Comparison of ENCODE assay signal across 13 cellular contexts in the genomic region with DNA sequence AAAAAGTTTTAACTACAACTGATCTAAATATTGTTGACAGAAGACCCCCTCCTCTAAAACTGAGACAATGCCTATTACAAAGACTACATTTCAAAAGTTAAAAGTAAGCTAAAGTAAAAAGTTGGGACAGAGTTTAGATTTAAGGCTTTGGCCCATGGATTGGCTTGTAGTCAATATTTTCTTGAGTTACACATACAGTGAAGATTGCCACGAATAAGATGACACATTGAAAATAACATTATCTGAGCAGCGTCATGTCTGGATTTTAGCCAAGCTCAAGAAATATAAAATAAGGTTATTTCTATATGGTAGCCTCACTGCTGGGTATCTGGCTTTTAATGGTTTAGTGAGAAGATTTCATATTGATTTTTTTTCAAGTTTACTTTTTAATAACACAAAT.
DNase-seq lines count a peak whose midpoint lies in the region; ATAC-seq, FAIRE-seq and TF ChIP-seq lines count a peak whose summit lies in the region.
"Had no signal": no experiment of that assay in that cellular context is flagged by ENCODE, and none has a peak within 500 bp of the region (broad histone marks: within the 10 kb centered on the region; RNA-seq: fewer than 3 reads in every experiment).

No MANE protein-coding gene starts in this region.

- no peaks in the 10 kb centered on the region for H3K36me3 ChIP-seq in OCI-LY7 (ENCODE audit: insufficient read depth, low read length)

- H3K79me2 ChIP-seq in OCI-LY7 (ENCODE audit: insufficient read depth, low read depth, low read length), result no peaks in the 10 kb centered on the region

- no peak overlapping the region for H2AFZ ChIP-seq in OCI-LY7 (ENCODE audit: low read length)

- no peak overlapping the region for H3K4me2 ChIP-seq in OCI-LY7 (ENCODE audit: low read length)

- no peaks in the 10 kb centered on the region for H4K20me1 ChIP-seq in OCI-LY7 (ENCODE audit: insufficient read depth, low read length)

- no peak for TF ChIP-seq POLR2A in H54 (IDR thresholded peaks at IDR 0.05; ENCODE audit: low read depth, low read length)

- H3K4me1 ChIP-seq in OCI-LY7 (ENCODE audit: insufficient read depth, low read length, poor library complexity, severe bottlenecking), result no peaks in the 10 kb centered on the region

- no TSS peak for BruUV-seq in OCI-LY7 (replicated peaks; lab: Mats Ljungman, UMichigan)

- FAIRE-seq in H54 (lab: Jason Lieb, UNC), result no peak
- FAIRE-seq: A204.1 had no signal

- no peaks in the 10 kb centered on the region for H3K9me2 ChIP-seq in OCI-LY7 (ENCODE audit: insufficient read depth, low read length)

- intact Hi-C loops in OCI-LY7 (cut with micrococcal nuclease; ENCODE audit: unreplicated experiment), result no loop called here

- H3K9me3 ChIP-seq in OCI-LY7 (ENCODE audit: low read length), result no peaks in the 10 kb centered on the region

- ATAC-seq in HG03442 (IDR thresholded peaks at IDR 0.05; ENCODE audit: unreplicated experiment), result no peak

- CTCF ChIA-PET in OCI-LY7 (lab: Charles Lee; ENCODE audit: unreplicated experiment), result no interaction called here

- POLR2A ChIA-PET in OCI-LY7 (lab: Charles Lee), result no interaction called here

- in situ Hi-C loops in astrocyte of the spinal cord (cut with HindIII; ENCODE audit: low sequenced_read_pairs), result no loop called here

- H3K27ac ChIP-seq in OCI-LY7 (ENCODE audit: low read depth, low read length, poor library complexity, severe bottlenecking), result no peak overlapping the region

- DNase-seq in astrocyte of the spinal cord (ENCODE audit: low read depth, low spot score) (peak; percentile 24), fibroblast of gingiva (ENCODE audit: low read depth) (peak; percentile 30), iris pigment epithelial cell (ENCODE audit: low read depth) (peak; percentile 13), H54 (ENCODE audit: insufficient read length, low spot score) (no peak), OCI-LY7 (ENCODE audit: low spot score) (no peak), NCI-H187 (lab: John Stamatoyannopoulos, UW) (no peak)
- DNase-seq: C1 segment of cervical spinal cord; Calu3; CD4-positive, alpha-beta T cell; DMS 273 treated with DMSO at 0.1 percent for 48 hours; H7 had no signal

- H3K4me3 ChIP-seq in astrocyte of the spinal cord (ENCODE audit: low read depth, low read length), result no peak overlapping the region
- H3K4me3 ChIP-seq in OCI-LY7 (ENCODE audit: low read depth, low read length, poor library complexity, severe bottlenecking), result no peak overlapping the region

- TF ChIP-seq CTCF in astrocyte of the spinal cord (IDR thresholded peaks at IDR 0.05; ENCODE audit: low read depth, low read length) (no peak), OCI-LY7 (conservative IDR thresholded peaks at IDR 0.05; ENCODE audit: low read length) (no peak)

Comparison
In these comparisons a context has a peak if more than half of its experiments do, and no peak if none do; other contexts are left out.
1. DNase-seq: peak in astrocyte of the spinal cord (single experiment), fibroblast of gingiva (single experiment) and iris pigment epithelial cell (single experiment); none in H54 (single experiment), OCI-LY7 (single experiment) and NCI-H187 (0 of 2).